Comparison of ENCODE assay signal across 8 cellular contexts in the genomic region with DNA sequence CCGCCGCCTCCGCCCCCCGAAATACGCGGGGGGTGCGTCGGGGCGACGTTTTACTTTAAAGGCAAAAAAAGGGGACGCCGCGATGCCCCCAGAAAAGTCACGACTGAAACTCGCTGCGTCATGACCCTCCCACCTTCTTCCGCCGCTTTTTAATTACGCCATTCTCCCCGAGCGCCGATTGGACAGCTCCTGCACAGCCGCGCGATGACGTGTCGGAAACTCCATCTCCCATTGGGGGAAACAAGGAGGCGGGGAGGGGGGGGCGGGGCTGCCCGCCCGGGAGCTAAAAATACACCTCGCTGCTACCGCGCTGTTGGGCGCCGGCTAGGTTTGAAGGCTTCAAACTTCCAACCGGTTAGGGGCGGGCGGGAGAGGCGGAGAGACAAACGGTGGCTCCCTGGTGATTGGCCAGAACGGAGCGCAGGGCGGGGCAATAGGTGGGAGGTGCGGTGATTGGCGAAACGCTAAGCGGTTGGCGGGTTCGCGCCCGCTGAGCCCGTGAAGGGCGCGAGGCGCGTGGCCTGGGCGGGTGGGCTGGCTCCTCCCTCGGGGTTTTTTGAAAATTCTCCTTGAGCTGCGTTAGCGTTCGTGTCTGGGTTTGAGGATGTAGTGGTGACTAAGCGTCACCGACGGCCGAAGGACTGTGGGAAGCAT. TPM values are rescaled to one million over a fixed set of nuclear protein-coding genes. Genes with fewer than 3 reads are reported as not detected.
DNase-seq lines count a peak whose midpoint lies in the region; ATAC-seq and TF ChIP-seq lines count a peak whose summit lies in the region.

A gene with protein sequence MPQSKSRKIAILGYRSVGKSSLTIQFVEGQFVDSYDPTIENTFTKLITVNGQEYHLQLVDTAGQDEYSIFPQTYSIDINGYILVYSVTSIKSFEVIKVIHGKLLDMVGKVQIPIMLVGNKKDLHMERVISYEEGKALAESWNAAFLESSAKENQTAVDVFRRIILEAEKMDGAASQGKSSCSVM (minus strand): TSS at position 131 of the 654 bp plus-strand sequence. CDS start 384 bp downstream, outside the sequence.

- WGBS in testis, 2 donors: 0 to 1% methylated on average over 35 to 56 of the region's 66 CpGs

- H3K27me3 ChIP-seq in testis: no peaks in the 10 kb centered on the region

- no peak for TF ChIP-seq CTCF in omental fat pad (IDR thresholded peaks at IDR 0.05)
- TF ChIP-seq CTCF in testis (IDR thresholded peaks at IDR 0.05): no peak

- peak within 1 kb of the TSS; percentile 79 to 93 for H3K4me3 ChIP-seq in testis

- peak within 1 kb of the TSS; percentile 97 for H3K27ac Mint-ChIP-seq in activated naive CD4-positive, alpha-beta T cell treated with anti-CD3 and anti-CD28 coated beads, Interleukin-2, amount 50 U/mL, for 72 hours

- peak within 1 kb of the TSS; percentile 96 to 99 for H3K27ac ChIP-seq in testis

- peak; percentile 74 for ATAC-seq in HG02588 (IDR thresholded peaks at IDR 0.05; ENCODE audit: unreplicated experiment)
- peak; percentile 93 for ATAC-seq in SK-N-SH treated with all-trans-retinoic acid at 6 μM for 48 hours
- peak; percentile 87 to 90 for ATAC-seq in activated naive CD4-positive, alpha-beta T cell treated with anti-CD3 and anti-CD28 coated beads, Interleukin-2, amount 50 U/mL, for 72 hours
- ATAC-seq in omental fat pad (ENCODE audit: low FRiP score): peak; percentile 95

- H3K9me3 ChIP-seq in testis: no peaks in the 10 kb centered on the region

- peaks cover 7 to 29% of the 10 kb centered on the region in 2 donors for H3K36me3 Mint-ChIP-seq in activated naive CD4-positive, alpha-beta T cell treated with anti-CD3 and anti-CD28 coated beads, Interleukin-2, amount 50 U/mL, for 72 hours

- peaks cover 9% of the 10 kb centered on the region for H3K4me1 ChIP-seq in testis

- peak; percentile 99 for DNase-seq in GM04504 (ENCODE audit: low read depth)
- peak; percentile 100 for DNase-seq in NCI-H1092 (lab: John Stamatoyannopoulos, UW)
- DNase-seq in activated naive CD4-positive, alpha-beta T cell treated with anti-CD3 and anti-CD28 coated beads, Interleukin-2, amount 50 U/mL, for 72 hours (ENCODE audit: low spot score in 2 of 2): peak; percentile 96 to 99
- peak; percentile 100 for DNase-seq in glomerular visceral epithelial cell (ENCODE audit: extremely low spot score)
- DNase-seq in omental fat pad (ENCODE audit: low spot score): peak; percentile 95
- DNase-seq in testis: peak; percentile 99

- TF ChIP-seq POLR2A in testis (IDR thresholded peaks at IDR 0.05): peak; percentile 9

- H3K36me3 ChIP-seq in testis (ENCODE audit: low read depth, missing control alignments): no peaks in the 10 kb centered on the region

- intact Hi-C loops in testis (cut with DNase I; ENCODE audit: low total_unique reads): no loop called here

- H3K9me3 Mint-ChIP-seq in activated naive CD4-positive, alpha-beta T cell treated with anti-CD3 and anti-CD28 coated beads, Interleukin-2, amount 50 U/mL, for 72 hours: no peaks in the 10 kb centered on the region

TF ChIP-seq in SK-N-SH treated with all-trans-retinoic acid at 6 μM for 48 hours, 23 proteins besides CTCF, POLR2A, EP300 and RAD21:
- TF ChIP-seq ISL1 (CRISPR knock-in tag; IDR thresholded peaks at IDR 0.05) (no peak), TCF4 (CRISPR knock-in tag; IDR thresholded peaks at IDR 0.05; ENCODE audit: borderline replicate concordance) (no peak), ESRRG (CRISPR knock-in tag; IDR thresholded peaks at IDR 0.05) (no peak), CSDC2 (CRISPR knock-in tag; IDR thresholded peaks at IDR 0.05) (no peak)
- TF ChIP-seq, protein P1, sequence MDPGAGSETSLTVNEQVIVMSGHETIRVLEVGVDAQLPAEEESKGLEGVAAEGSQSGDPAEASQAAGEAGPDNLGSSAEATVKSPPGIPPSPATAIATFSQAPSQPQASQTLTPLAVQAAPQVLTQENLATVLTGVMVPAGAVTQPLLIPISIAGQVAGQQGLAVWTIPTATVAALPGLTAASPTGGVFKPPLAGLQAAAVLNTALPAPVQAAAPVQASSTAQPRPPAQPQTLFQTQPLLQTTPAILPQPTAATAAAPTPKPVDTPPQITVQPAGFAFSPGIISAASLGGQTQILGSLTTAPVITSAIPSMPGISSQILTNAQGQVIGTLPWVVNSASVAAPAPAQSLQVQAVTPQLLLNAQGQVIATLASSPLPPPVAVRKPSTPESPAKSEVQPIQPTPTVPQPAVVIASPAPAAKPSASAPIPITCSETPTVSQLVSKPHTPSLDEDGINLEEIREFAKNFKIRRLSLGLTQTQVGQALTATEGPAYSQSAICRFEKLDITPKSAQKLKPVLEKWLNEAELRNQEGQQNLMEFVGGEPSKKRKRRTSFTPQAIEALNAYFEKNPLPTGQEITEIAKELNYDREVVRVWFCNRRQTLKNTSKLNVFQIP (CRISPR knock-in tag; IDR thresholded peaks at IDR 0.05; ENCODE audit: borderline replicate concordance, low read depth): no peak
- TF ChIP-seq, protein P2, sequence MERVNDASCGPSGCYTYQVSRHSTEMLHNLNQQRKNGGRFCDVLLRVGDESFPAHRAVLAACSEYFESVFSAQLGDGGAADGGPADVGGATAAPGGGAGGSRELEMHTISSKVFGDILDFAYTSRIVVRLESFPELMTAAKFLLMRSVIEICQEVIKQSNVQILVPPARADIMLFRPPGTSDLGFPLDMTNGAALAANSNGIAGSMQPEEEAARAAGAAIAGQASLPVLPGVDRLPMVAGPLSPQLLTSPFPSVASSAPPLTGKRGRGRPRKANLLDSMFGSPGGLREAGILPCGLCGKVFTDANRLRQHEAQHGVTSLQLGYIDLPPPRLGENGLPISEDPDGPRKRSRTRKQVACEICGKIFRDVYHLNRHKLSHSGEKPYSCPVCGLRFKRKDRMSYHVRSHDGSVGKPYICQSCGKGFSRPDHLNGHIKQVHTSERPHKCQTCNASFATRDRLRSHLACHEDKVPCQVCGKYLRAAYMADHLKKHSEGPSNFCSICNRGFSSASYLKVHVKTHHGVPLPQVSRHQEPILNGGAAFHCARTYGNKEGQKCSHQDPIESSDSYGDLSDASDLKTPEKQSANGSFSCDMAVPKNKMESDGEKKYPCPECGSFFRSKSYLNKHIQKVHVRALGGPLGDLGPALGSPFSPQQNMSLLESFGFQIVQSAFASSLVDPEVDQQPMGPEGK (CRISPR knock-in tag; IDR thresholded peaks at IDR 0.05; ENCODE audit: borderline replicate concordance): peak; percentile 62; the same call in 1 of the 2 replicates

RNA-seq across cellular contexts. Expression of the gene that starts here (rescaled TPM):
- total RNA-seq in activated naive CD4-positive, alpha-beta T cell treated with anti-CD3 and anti-CD28 coated beads, Interleukin-2, amount 50 U/mL, for 72 hours: 10 to 100 TPM; 37.1 to 81.9 TPM
- total RNA-seq in omental fat pad (100 to 1,000 TPM in 2 of 4 donors, 10 to 100 TPM in 2; 93.9 to 124 (median 104) TPM), testis (10 to 100 TPM; 59.4 to 74.6 TPM)
- 88.1 TPM for polyA plus RNA-seq in testis (ENCODE audit: insufficient read depth, low read depth, low replicate concordance)

Comparison
In these comparisons a context has a peak if more than half of its experiments do, and no peak if none do; other contexts are left out.
1. Peak in every context shown above with its lines: DNase-seq, ATAC-seq, H3K4me3 ChIP-seq and H3K27ac ChIP-seq.